ENCODE assay signal across 18 cellular contexts in the genomic region with DNA sequence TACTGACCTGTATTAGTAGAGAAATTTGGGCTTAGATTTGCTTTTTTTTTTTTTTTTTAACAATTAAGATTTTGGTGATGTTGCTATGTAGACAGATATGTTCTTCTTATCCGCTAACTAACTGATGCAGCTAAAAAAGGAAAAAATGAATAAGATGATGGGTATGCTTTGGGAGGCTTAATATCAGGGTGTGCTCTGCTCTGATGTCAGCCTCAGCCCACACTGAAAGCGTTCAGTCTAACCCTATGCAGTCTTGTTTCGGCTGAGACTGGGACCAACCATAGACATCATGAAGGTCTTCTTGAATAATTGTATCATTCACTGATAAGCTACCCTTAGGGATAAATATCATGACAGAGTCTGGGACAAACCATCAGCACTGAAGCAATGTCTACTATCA. TPM values are rescaled to one million over a fixed set of nuclear protein-coding genes. Genes with fewer than 3 reads are reported as not detected.
DNase-seq lines count a peak whose midpoint lies in the region; ATAC-seq, FAIRE-seq and TF ChIP-seq lines count a peak whose summit lies in the region.
"Had no signal": no experiment of that assay in that cellular context is flagged by ENCODE, and none has a peak within 500 bp of the region (broad histone marks: within the 10 kb centered on the region; RNA-seq: fewer than 3 reads in every experiment).

No MANE protein-coding gene starts in this region.

- H3K27me3 ChIP-seq in PC-9 (ENCODE audit: insufficient read depth, low read depth) = no peaks in the 10 kb centered on the region
- H3K27me3 ChIP-seq in hepatocyte = no peaks in the 10 kb centered on the region
- no peaks in the 10 kb centered on the region for H3K27me3 ChIP-seq in body of pancreas

- H3K4me3 Mint-ChIP-seq in progenitor cell of endocrine pancreas (ENCODE audit: low read depth) = no peak overlapping the region
- H3K4me3 Mint-ChIP-seq: CD14-positive monocyte; CD8-positive, alpha-beta T cell had no signal

- H3K4me1 Mint-ChIP-seq in progenitor cell of endocrine pancreas (ENCODE audit: low read depth) = peaks cover 36% of the 10 kb centered on the region
- H3K4me1 Mint-ChIP-seq: CD14-positive monocyte had no signal

- H3K36me3 Mint-ChIP-seq in progenitor cell of endocrine pancreas (ENCODE audit: insufficient read depth) = no peaks in the 10 kb centered on the region
- H3K36me3 Mint-ChIP-seq: CD14-positive monocyte; CD8-positive, alpha-beta T cell had no signal

- intact Hi-C loops in PC-9 (cut with micrococcal nuclease; ENCODE audit: unreplicated experiment) = loop anchor here (10.0 kb wide), 1 partner anchor 1787 kb away; no protein-coding TSS in a partner anchor
- intact Hi-C loops in body of pancreas (cut with DNase I) = no loop called here

- peaks cover 39% of the 10 kb centered on the region for H3K4me1 ChIP-seq in A549
- H3K4me1 ChIP-seq in PC-9 (replicated peaks; ENCODE audit: insufficient read depth) = peaks cover 13% of the 10 kb centered on the region
- peaks cover 21% of the 10 kb centered on the region for H3K4me1 ChIP-seq in hepatocyte (ENCODE audit: insufficient read depth)
- peaks cover 17% of the 10 kb centered on the region for H3K4me1 ChIP-seq in body of pancreas

- TF ChIP-seq EP300 in A549 (IDR thresholded peaks at IDR 0.05) = no peak

- no peaks in the 10 kb centered on the region for H3K9me3 ChIP-seq in A549
- no peaks in the 10 kb centered on the region for H3K9me3 ChIP-seq in PC-9 (ENCODE audit: insufficient read depth, low read depth)
- no peaks in the 10 kb centered on the region for H3K9me3 ChIP-seq in hepatocyte (ENCODE audit: low read depth)
- H3K9me3 ChIP-seq in body of pancreas = no peaks in the 10 kb centered on the region
- H3K9me3 ChIP-seq: HAP-1 had no signal

- WGBS in A549 (ENCODE audit: missing lambda C conversion rate) = 89% methylated on average over 3 of the region's 3 CpGs
- 84% methylated on average over 3 of the region's 3 CpGs for WGBS in hepatocyte (ENCODE audit: low lambda C conversion rate, missing lambda C conversion rate)
- WGBS in body of pancreas, 2 donors = 82 to 91% methylated on average over 3 of the region's 3 CpGs

- H2AFZ ChIP-seq in PC-9 (0 out of 2 replicates have a peak overlapping the region, but pooled peaks have one; percentile 2), hepatocyte (peak overlapping the region; percentile 30)

- no peak for FAIRE-seq in A549 (lab: Jason Lieb, UNC)
- FAIRE-seq: GM12892, GM19239, H1 had no signal

- POLR2A ChIA-PET in A549 (lab: Yijun Ruan, JAX) (no interaction called here), PC-9 (lab: Charles Lee; ENCODE audit: unreplicated experiment) (no interaction called here)

- H3K9me2 ChIP-seq in PC-9 (ENCODE audit: insufficient read depth) (no peaks in the 10 kb centered on the region), hepatocyte (replicated peaks; ENCODE audit: insufficient read depth) (no peaks in the 10 kb centered on the region)

- H3K27ac ChIP-seq in A549 (peak overlapping the region in 1 of 2 experiments; percentile 66; a peak in 1 of 6 replicates), PC-9 (no peak overlapping the region), hepatocyte (peak overlapping the region; percentile 79), body of pancreas (peak overlapping the region in 1 of 4 donors; percentile 6), caudate nucleus (ENCODE audit: low read depth, low read length) (no peak overlapping the region)

- H3K9me3 Mint-ChIP-seq in progenitor cell of endocrine pancreas (ENCODE audit: low read depth) = no peaks in the 10 kb centered on the region
- H3K9me3 Mint-ChIP-seq: CD14-positive monocyte; CD8-positive, alpha-beta T cell had no signal

- TF ChIP-seq POLR2A in A549 (IDR thresholded peaks at IDR 0.05; ENCODE audit: low read length) (no peak), body of pancreas (IDR thresholded peaks at IDR 0.05) (no peak)

- H4K20me1 ChIP-seq in PC-9 (ENCODE audit: insufficient read depth) (no peaks in the 10 kb centered on the region), hepatocyte (ENCODE audit: insufficient read depth, poor library complexity, severe bottlenecking) (no peaks in the 10 kb centered on the region)

- no peak for TF ChIP-seq CTCF in A549 (IDR thresholded peaks at IDR 0.05)
- TF ChIP-seq CTCF in PC-9 (conservative IDR thresholded peaks at IDR 0.05) = no peak
- TF ChIP-seq CTCF in hepatocyte (IDR thresholded peaks at IDR 0.05; ENCODE audit: poor library complexity) = no peak
- TF ChIP-seq CTCF in progenitor cell of endocrine pancreas (IDR thresholded peaks at IDR 0.05; ENCODE audit: unreplicated experiment) = no peak
- TF ChIP-seq CTCF in body of pancreas (IDR thresholded peaks at IDR 0.05) = no peak

- CTCF ChIA-PET in A549 (lab: Yijun Ruan, JAX) (interaction anchor here (0.6 to 4.2 kb wide), 3 partner anchors 8 to 174 kb away, joined by 3 to 22 read pairs (median 3); a partner anchor contains a TSS), PC-9 (lab: Charles Lee) (no interaction called here)

- H3K79me2 ChIP-seq in PC-9 (ENCODE audit: low read depth) (no peaks in the 10 kb centered on the region), hepatocyte (no peaks in the 10 kb centered on the region)

- no peak for TF ChIP-seq RAD21 in A549 (conservative IDR thresholded peaks at IDR 0.05 in 1 of 2, IDR thresholded peaks at IDR 0.05 in 1 of 2)

- peak overlapping the region; percentile 68 for H3K27ac Mint-ChIP-seq in progenitor cell of endocrine pancreas
- H3K27ac Mint-ChIP-seq: CD14-positive monocyte; CD8-positive, alpha-beta T cell had no signal

- H3K27me3 Mint-ChIP-seq in progenitor cell of endocrine pancreas = no peaks in the 10 kb centered on the region

- ATAC-seq in A549 (no peak), body of pancreas (no peak)
- ATAC-seq: CD8-positive, alpha-beta T cell had no signal

- H3K4me2 ChIP-seq in A549 (0 out of 3 replicates have a peak overlapping the region, but pooled peaks have one; percentile 46), PC-9 (no peak overlapping the region), hepatocyte (peak overlapping the region; percentile 40)

- no peaks in the 10 kb centered on the region for H3K36me3 ChIP-seq in PC-9 (ENCODE audit: low read depth)
- H3K36me3 ChIP-seq in hepatocyte (replicated peaks; ENCODE audit: insufficient read depth, low read depth) = no peaks in the 10 kb centered on the region
- H3K36me3 ChIP-seq in body of pancreas (replicated peaks in 1 of 2; ENCODE audit: insufficient read depth in 1 of 2, low read depth in 2 of 2) = no peaks in the 10 kb centered on the region
- H3K36me3 ChIP-seq: HAP-1 had no signal

- DNase-seq in A549 (ENCODE audit: low read depth in 1 of 2, low spot score in 1 of 2) = no peak
- no peak for DNase-seq in PC-9
- DNase-seq in hepatocyte (ENCODE audit: low spot score) = no peak
- DNase-seq in progenitor cell of endocrine pancreas (ENCODE audit: low spot score, unreplicated experiment) = no peak
- no peak for DNase-seq in cerebellar cortex (ENCODE audit: low spot score)
- DNase-seq in NCI-H510A (lab: John Stamatoyannopoulos, UW) = no peak
- DNase-seq in body of pancreas = no peak
- no peak for DNase-seq in caudate nucleus (lab: John Stamatoyannopoulos, UW)
- DNase-seq: CD8-positive, alpha-beta T cell; COR-L47; DND-41; GDM1; KBM-7 had no signal

- H3F3A ChIP-seq in PC-9 (ENCODE audit: insufficient read depth, low read depth) = no peaks in the 10 kb centered on the region

- BruUV-seq in PC-9 (replicated peaks; lab: Mats Ljungman, UMichigan) = no TSS peak

- H3K4me3 ChIP-seq in A549 (no peak overlapping the region), PC-9 (no peak overlapping the region), hepatocyte (no peak overlapping the region), body of pancreas (no peak overlapping the region)
- H3K4me3 ChIP-seq: HAP-1 had no signal

TF ChIP-seq in A549, 52 proteins besides CTCF, POLR2A, EP300 and RAD21 (continues in another document):
- TF ChIP-seq CHD2 (IDR thresholded peaks at IDR 0.05; ENCODE audit: low read length, partially characterized antibody) (no peak), RCOR1 (IDR thresholded peaks at IDR 0.05; ENCODE audit: low read depth, low read length) (no peak), TP53 (CRISPR knock-in tag; IDR thresholded peaks at IDR 0.05) (no peak)
- TF ChIP-seq, protein P1, sequence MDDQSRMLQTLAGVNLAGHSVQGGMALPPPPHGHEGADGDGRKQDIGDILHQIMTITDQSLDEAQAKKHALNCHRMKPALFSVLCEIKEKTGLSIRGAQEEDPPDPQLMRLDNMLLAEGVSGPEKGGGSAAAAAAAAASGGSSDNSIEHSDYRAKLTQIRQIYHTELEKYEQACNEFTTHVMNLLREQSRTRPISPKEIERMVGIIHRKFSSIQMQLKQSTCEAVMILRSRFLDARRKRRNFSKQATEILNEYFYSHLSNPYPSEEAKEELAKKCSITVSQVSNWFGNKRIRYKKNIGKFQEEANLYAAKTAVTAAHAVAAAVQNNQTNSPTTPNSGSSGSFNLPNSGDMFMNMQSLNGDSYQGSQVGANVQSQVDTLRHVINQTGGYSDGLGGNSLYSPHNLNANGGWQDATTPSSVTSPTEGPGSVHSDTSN (IDR thresholded peaks at IDR 0.05) = no peak

RNA-seq across cellular contexts. Expression of a gene that starts 6.9 kb away (rescaled TPM):
- 89.9 and 103 TPM in 2 replicates for polyA plus RNA-seq in A549 (2011; rRNA removed)
- polyA plus RNA-seq in A549 (2012; cell fraction: cytosol; rRNA removed) = 81.2 and 103 TPM in 2 replicates
- 126 and 177 TPM in 2 replicates for polyA plus RNA-seq in A549 (2012; cell fraction: nucleus; rRNA removed)
- polyA plus RNA-seq in A549 (2017; fragmentation: RNase III; extraction: RNeasy Plus Mini Kit Qiagen cat#74134 plus additional on column Dnase treatment) = 32.0 to 47.4 TPM (median 40.5 TPM) in 3 replicates
- 24.8 and 32.2 TPM in 2 replicates for polyA minus RNA-seq in A549 (2011; rRNA and poly(A)+ RNA removed)
- 20.2 and 34.1 TPM in 2 replicates for total RNA-seq in PC-9 (2021)
- 116 and 147 TPM in 2 replicates for total RNA-seq in hepatocyte
- polyA plus RNA-seq in hepatocyte = 296 and 300 TPM in 2 replicates
- 31.8 and 33.5 TPM in 2 replicates for total RNA-seq in progenitor cell of endocrine pancreas
- 100 to 1,000 TPM; 109 to 203 TPM for total RNA-seq in body of pancreas
- polyA plus RNA-seq: CD14-positive monocyte had no signal
